Comparison of ENCODE assay signal across 17 cellular contexts in genomic region chr17:35709874-35710273, GRCh38. TPM values are rescaled to one million over a fixed set of nuclear protein-coding genes. Genes with fewer than 3 reads are reported as not detected.
DNase-seq lines count a peak whose midpoint lies in the region; ATAC-seq and TF ChIP-seq lines count a peak whose summit lies in the region.
"Had no signal": no experiment of that assay in that cellular context is flagged by ENCODE, and none has a peak within 500 bp of the region (broad histone marks: within the 10 kb centered on the region; RNA-seq: fewer than 3 reads in every experiment).

No MANE protein-coding gene starts in this region.

- no peaks in the 10 kb centered on the region for H3K27me3 ChIP-seq in A673 (replicated peaks; ENCODE audit: insufficient read depth, low read depth, low read length, poor library complexity)
- H3K27me3 ChIP-seq: uterus had no signal

- H3K4me1 ChIP-seq in A673 (ENCODE audit: insufficient read depth, low read length, poor library complexity, severe bottlenecking), result no peaks in the 10 kb centered on the region
- H3K4me1 ChIP-seq in HEK293 (ENCODE audit: control insufficient read depth, insufficient read depth, low read length), result peaks cover 2% of the 10 kb centered on the region; the same call in 1 of the 2 replicates
- peaks cover 33% of the 10 kb centered on the region for H3K4me1 ChIP-seq in OCI-LY7 (ENCODE audit: insufficient read depth, low read length, poor library complexity, severe bottlenecking)
- H3K4me1 ChIP-seq: uterus had no signal

- H2AFZ ChIP-seq in OCI-LY7 (ENCODE audit: low read length), result no peak overlapping the region

- H3K36me3 ChIP-seq in A673 (ENCODE audit: insufficient read depth, low read length, poor library complexity, severe bottlenecking) (no peaks in the 10 kb centered on the region), HEK293 (ENCODE audit: control insufficient read depth in 2 of 2, insufficient read depth in 1 of 2, low read length in 2 of 2) (peaks cover 28 to 52% of the 10 kb centered on the region in 2 experiments), OCI-LY7 (ENCODE audit: insufficient read depth, low read length) (peaks cover 24% of the 10 kb centered on the region)
- H3K36me3 ChIP-seq: uterus had no signal

- intact Hi-C loops in A673 (cut with micrococcal nuclease; ENCODE audit: unreplicated experiment), result no loop called here
- intact Hi-C loops in OCI-LY7 (cut with micrococcal nuclease; ENCODE audit: unreplicated experiment), result no loop called here

- no TSS peak for BruUV-seq in A673 (replicated peaks; lab: Mats Ljungman, UMichigan)
- no TSS peak for BruUV-seq in OCI-LY7 (replicated peaks; lab: Mats Ljungman, UMichigan)

- peak overlapping the region; percentile 70 for H3K4me2 ChIP-seq in OCI-LY7 (ENCODE audit: low read length)

- CTCF ChIA-PET in A673 (lab: Charles Lee), result no interaction called here
- CTCF ChIA-PET in HEK293 (lab: Yijun Ruan, JAX), result interaction anchor here (0.6 to 2.3 kb wide), 3 partner anchors 38 to 99 kb away, joined by 3 to 14 read pairs (median 4); no protein-coding TSS in a partner anchor
- CTCF ChIA-PET in OCI-LY7 (lab: Charles Lee; ENCODE audit: unreplicated experiment), result no interaction called here

- no peak overlapping the region for H3K27ac ChIP-seq in A673 (ENCODE audit: low read depth, low read length, poor library complexity, severe bottlenecking)
- no peak overlapping the region for H3K27ac ChIP-seq in HEK293 (ENCODE audit: extremely low read depth, low read depth, low read length)
- peak overlapping the region; percentile 66 for H3K27ac ChIP-seq in OCI-LY7 (ENCODE audit: low read depth, low read length, poor library complexity, severe bottlenecking)
- H3K27ac ChIP-seq: uterus had no signal

- no peak for ATAC-seq in GM19328 (IDR thresholded peaks at IDR 0.05; ENCODE audit: unreplicated experiment)
- ATAC-seq in HG03457 (IDR thresholded peaks at IDR 0.05; ENCODE audit: unreplicated experiment), result no peak
- ATAC-seq: activated naive CD8-positive, alpha-beta T cell treated with anti-CD3 and anti-CD28 coated beads, Interleukin-2, amount 50 U/mL, for 24 hours; T-cell had no signal

- H3K9me2 ChIP-seq in OCI-LY7 (ENCODE audit: insufficient read depth, low read length), result no peaks in the 10 kb centered on the region

- DNase-seq in A673 (ENCODE audit: low spot score) (peak; percentile 9), OCI-LY7 (ENCODE audit: low spot score) (no peak), fibroblast of the aortic adventitia (ENCODE audit: low read depth) (peak; percentile 69), NCI-H2107 (lab: John Stamatoyannopoulos, UW) (no peak), NCI-H128 (lab: John Stamatoyannopoulos, UW; ENCODE audit: unreplicated experiment) (no peak)
- DNase-seq: activated naive CD8-positive, alpha-beta T cell treated with anti-CD3 and anti-CD28 coated beads, Interleukin-2, amount 50 U/mL, for 24 hours; Calu3; glutamatergic neuron; H9; NK-92 treated with Interleukin-12 subunit alpha and Interleukin-12 subunit beta, amount 100 ng/mL, for 24 hours; T-cell; uterus had no signal

- H3K4me3 ChIP-seq in A673 (ENCODE audit: low read depth, low read length, poor library complexity, severe bottlenecking) (no peak overlapping the region), HEK293 (ENCODE audit: low read depth, low read length) (no peak overlapping the region), OCI-LY7 (ENCODE audit: low read depth, low read length, poor library complexity, severe bottlenecking) (no peak overlapping the region), fibroblast of the aortic adventitia (ENCODE audit: low read depth, low read length) (no peak overlapping the region)
- H3K4me3 ChIP-seq: uterus had no signal

- no peaks in the 10 kb centered on the region for H3K9me3 ChIP-seq in A673 (ENCODE audit: low read depth, low read length, poor library complexity, severe bottlenecking)
- no peaks in the 10 kb centered on the region for H3K9me3 ChIP-seq in HEK293 (ENCODE audit: control insufficient read depth, insufficient read depth, low read depth, low read length)
- H3K9me3 ChIP-seq in OCI-LY7 (ENCODE audit: low read length), result no peaks in the 10 kb centered on the region
- H3K9me3 ChIP-seq: uterus had no signal

- H3K79me2 ChIP-seq in OCI-LY7 (ENCODE audit: insufficient read depth, low read depth, low read length), result no peaks in the 10 kb centered on the region

- no peaks in the 10 kb centered on the region for H4K20me1 ChIP-seq in OCI-LY7 (ENCODE audit: insufficient read depth, low read length)

- TF ChIP-seq CTCF in A673 (conservative IDR thresholded peaks at IDR 0.05; ENCODE audit: low read depth, low read length) (no peak), HEK293 (tag by site-specific recombination; IDR thresholded peaks at IDR 0.05) (no peak), OCI-LY7 (conservative IDR thresholded peaks at IDR 0.05; ENCODE audit: low read length) (no peak), fibroblast of the aortic adventitia (IDR thresholded peaks at IDR 0.05; ENCODE audit: insufficient read depth, low read length) (no peak)

- POLR2A ChIA-PET in A673 (lab: Charles Lee; ENCODE audit: low non-redundant PET) (no interaction called here), HEK293 (lab: Yijun Ruan, JAX) (no interaction called here), OCI-LY7 (lab: Charles Lee) (interaction anchor here (0.6 to 1.9 kb wide), 2 partner anchors 44 to 111 kb away, joined by 3 to 6 read pairs; no protein-coding TSS in a partner anchor)

TF ChIP-seq in HEK293, 187 proteins besides CTCF, POLR2A, EP300 and RAD21 (continues in another document):
- TF ChIP-seq ZNF157 (tag by site-specific recombination; IDR thresholded peaks at IDR 0.05), result no peak
- TF ChIP-seq ZBTB44 (tag by site-specific recombination; IDR thresholded peaks at IDR 0.05), result peak; percentile 75
- TF ChIP-seq ZEB2 (tag by site-specific recombination; IDR thresholded peaks at IDR 0.05), result peak; percentile 71; the same call in 1 of the 2 replicates
- peak; percentile 30; the same call in 1 of the 2 replicates for TF ChIP-seq ZBTB17 (tag by site-specific recombination; IDR thresholded peaks at IDR 0.05)
- TF ChIP-seq ATF2 (tag by site-specific recombination; IDR thresholded peaks at IDR 0.05; ENCODE audit: low read depth), result no peak
- no peak for TF ChIP-seq ZBTB10 (tag by site-specific recombination; IDR thresholded peaks at IDR 0.05)

RNA-seq across cellular contexts. Expression of gene RASL10B, which starts 21.6 kb away (rescaled TPM):
- total RNA-seq in A673 (2021) (15.9 TPM in 2 replicates), OCI-LY7 (2022) (not detected in 2 replicates), fibroblast of the aortic adventitia (ENCODE audit: low replicate concordance) (1.5 and 3.8 TPM in 2 replicates)
- not detected in 2 replicates for total RNA-seq in OCI-LY7 (2014; rRNA removed; shearing (Covaris generic))

RNA-seq across cellular contexts. Expression of gene GAS2L2, which starts 43.2 kb away (rescaled TPM):
- total RNA-seq in A673 (2021), result not detected in 2 replicates
- total RNA-seq in OCI-LY7 (2014; rRNA removed; shearing (Covaris generic)), result not detected in 2 replicates
- 0.21 TPM in 1 of 2 replicates, not detected in the other for total RNA-seq in OCI-LY7 (2022)
- total RNA-seq in fibroblast of the aortic adventitia (ENCODE audit: low replicate concordance), result not detected in 2 replicates
- total RNA-seq: Calu3, H9 had no signal

RNA-seq across cellular contexts. Expression of gene C17orf50, which starts 50.8 kb away (rescaled TPM):
- total RNA-seq in A673 (2021) (not detected in 2 replicates), OCI-LY7 (2022) (not detected in 2 replicates), fibroblast of the aortic adventitia (ENCODE audit: low replicate concordance) (not detected in 2 replicates)
- not detected in 2 replicates for total RNA-seq in OCI-LY7 (2014; rRNA removed; shearing (Covaris generic))
- total RNA-seq: Calu3, H9, mesothelial cell of epicardium, renal cortical epithelial cell, T-cell, uterus had no signal

Comparison
In these comparisons a context has a peak if more than half of its experiments do, and no peak if none do; other contexts are left out.
1. DNase-seq: peak in A673 (single experiment) and fibroblast of the aortic adventitia (single experiment); none in OCI-LY7 (single experiment), NCI-H2107 (single experiment) and NCI-H128 (single experiment).